In genomic region chr11:74559110-74559933, GRCh38 we compare ENCODE assay signal across 22 cellular contexts. TPM values are rescaled to one million over a fixed set of nuclear protein-coding genes. Genes with fewer than 3 reads are reported as not detected.
A peak's percentile ranks its signal among the peaks of the same experiment; 100 is the strongest.
DNase-seq lines count a peak whose midpoint lies in the region; ATAC-seq, FAIRE-seq and TF ChIP-seq lines count a peak whose summit lies in the region.
"Had no signal": no experiment of that assay in that cellular context is flagged by ENCODE, and none has a peak within 500 bp of the region (broad histone marks: within the 10 kb centered on the region; RNA-seq: fewer than 3 reads in every experiment).

No MANE protein-coding gene starts in this region.

- H3K4me3 ChIP-seq in mesodermal cell (ENCODE audit: extremely low read depth, insufficient read depth, low read length, poor library complexity, severe bottlenecking): no peak overlapping the region
- H3K4me3 ChIP-seq: esophagus muscularis mucosa, prostate gland, SJCRH30 had no signal

- H3K27ac ChIP-seq in mesodermal cell (ENCODE audit: low read depth, low read length, severe bottlenecking) (peak overlapping the region; percentile 5), foreskin keratinocyte (no peak overlapping the region)
- H3K27ac ChIP-seq: esophagus muscularis mucosa, prostate gland, SJCRH30 had no signal

- H3K27me3 ChIP-seq in foreskin keratinocyte: peaks cover 46% of the 10 kb centered on the region
- H3K27me3 ChIP-seq: SJCRH30 had no signal

- ATAC-seq in foreskin keratinocyte (no peak), omental fat pad (ENCODE audit: low FRiP score) (no peak)
- ATAC-seq: activated naive CD4-positive, alpha-beta T cell treated with anti-CD3 and anti-CD28 coated beads, Interleukin-2, amount 50 U/mL, for 72 hours; activated T-cell treated with anti-CD3 and anti-CD28 coated beads, Interleukin-2, amount 50 U/mL, for 72 hours; T-helper 17 cell had no signal

- DNase-seq in Daoy (ENCODE audit: low read depth) (peak; percentile 7), NCI-H2029 treated with DMSO at 0.1 percent for 48 hours (lab: John Stamatoyannopoulos, UW) (peak; percentile 80), dermis microvascular lymphatic vessel endothelial cell (ENCODE audit: low read depth in 2 of 2) (peak; percentile 96 to 97), HTR-8/SVneo (ENCODE audit: insufficient read length, low spot score) (no peak), cerebellum (ENCODE audit: low spot score) (no peak), foreskin keratinocyte (no peak), omental fat pad (ENCODE audit: low spot score) (no peak)
- DNase-seq: activated CD4-positive, alpha-beta memory T cell treated with anti-CD3 and anti-CD28 coated beads, Interleukin-2, amount 10 ng/mL, durations not matched to agents 7 days and 5 days; activated T-cell treated with anti-CD3 and anti-CD28 coated beads, Interleukin-2, amount 50 U/mL, for 72 hours; AML-193; HCEC 1CT; head of caudate nucleus; NCI-H1694; NCI-H446 treated with DMSO at 0.1 percent for 48 hours; SJCRH30; stimulated activated CD4-positive, alpha-beta T cell treated with anti-CD3 and anti-CD28 coated beads, Interleukin-12 subunit alpha, Interleukin-12 subunit beta, amount 100 ng/mL, for 4 hours; T-helper 17 cell had no signal

- WGBS in mesodermal cell (ENCODE audit: insufficient coverage in 2 of 2), 2 experiments: 87 to 92% methylated on average over 4 to 5 of the region's 7 CpGs

- peaks cover 5% of the 10 kb centered on the region for H3K4me1 ChIP-seq in mesodermal cell (ENCODE audit: control insufficient read depth, insufficient read depth, low read length, poor library complexity, severe bottlenecking)
- no peaks in the 10 kb centered on the region for H3K4me1 ChIP-seq in foreskin keratinocyte
- H3K4me1 ChIP-seq: esophagus muscularis mucosa, prostate gland, SJCRH30 had no signal

- FAIRE-seq in HTR-8/SVneo (lab: Jason Lieb, UNC): no peak
- FAIRE-seq: GM12892 had no signal

- H3K9me3 ChIP-seq in mesodermal cell (ENCODE audit: control insufficient read depth, low read length): peaks cover 8% of the 10 kb centered on the region
- H3K9me3 ChIP-seq: prostate gland, SJCRH30 had no signal

- TF ChIP-seq CTCF in foreskin keratinocyte (conservative IDR thresholded peaks at IDR 0.05) (no peak), omental fat pad (IDR thresholded peaks at IDR 0.05) (no peak)

- no peaks in the 10 kb centered on the region for H3K36me3 ChIP-seq in mesodermal cell (ENCODE audit: control insufficient read depth, insufficient read depth, low read length)
- H3K36me3 ChIP-seq: esophagus muscularis mucosa, prostate gland, SJCRH30 had no signal

RNA-seq across cellular contexts. Expression of gene POLD3, which starts 33.1 kb away (rescaled TPM):
- 14.3 and 22.9 TPM in 2 replicates for total RNA-seq in Daoy (2014; rRNA removed; shearing (Covaris generic))
- 8.6 and 9.1 TPM in 2 replicates for total RNA-seq in dermis microvascular lymphatic vessel endothelial cell
- polyA plus RNA-seq in mesodermal cell (2013, experiment 1 of 2): 15.2 TPM
- polyA plus RNA-seq in mesodermal cell (2013, experiment 2 of 2): 16.1 TPM
- total RNA-seq in cerebellum: 20.8 TPM
- total RNA-seq in foreskin keratinocyte: 21.2 and 22.7 TPM in 2 replicates
- polyA plus RNA-seq in foreskin keratinocyte: 8.5 and 10.9 TPM in 2 replicates
- 10 to 100 TPM in 3 of 4 donors, 1 to 10 TPM in 1; 9.7 to 17.5 (median 12.1) TPM for total RNA-seq in omental fat pad

Comparison
In these comparisons a context has a peak if more than half of its experiments do, and no peak if none do; other contexts are left out.
1. DNase-seq: peak in Daoy (single experiment), NCI-H2029 treated with DMSO at 0.1 percent for 48 hours (single experiment) and dermis microvascular lymphatic vessel endothelial cell (2 of 2); none in HTR-8/SVneo (single experiment), cerebellum (single experiment), foreskin keratinocyte (0 of 2) and omental fat pad (single experiment).